Comparison of ENCODE assay signal across 1 cellular context in the genomic region with DNA sequence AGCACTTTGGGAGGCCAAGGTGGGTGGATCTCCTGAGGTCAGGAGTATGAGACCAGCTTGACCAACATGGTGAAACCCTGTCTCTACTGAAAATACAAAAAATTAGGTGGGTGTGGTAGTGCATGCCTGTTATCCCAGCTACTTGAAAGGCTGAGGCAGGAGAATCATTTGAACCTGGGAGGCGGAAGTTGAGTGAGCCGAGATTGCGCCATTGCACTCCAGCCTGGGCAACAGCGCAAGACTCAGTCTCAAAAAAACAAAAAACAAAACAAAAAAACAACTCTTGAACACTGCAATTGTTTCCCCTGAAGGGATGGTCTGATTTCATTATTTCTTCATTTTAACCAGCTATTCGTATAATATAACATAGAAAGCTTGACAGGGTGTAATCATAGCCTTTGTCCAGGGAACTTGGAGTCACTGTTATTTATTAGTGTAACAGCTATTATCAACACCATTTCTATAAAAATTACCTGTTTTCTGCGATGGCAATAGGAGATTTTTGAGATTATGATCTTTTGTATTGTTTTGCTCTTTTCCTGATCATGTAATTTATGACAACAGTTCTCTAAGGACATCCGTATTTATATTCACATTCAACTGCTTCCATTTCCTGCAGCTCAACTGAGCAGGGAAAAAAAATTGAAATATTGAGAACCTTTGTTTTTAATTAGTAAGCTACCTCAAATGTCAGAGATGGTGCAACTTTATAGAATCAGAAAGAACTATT.
A peak's percentile ranks its signal among the peaks of the same experiment; 100 is the strongest.
TF ChIP-seq lines count a peak whose summit lies in the region.

No MANE protein-coding gene starts in this region.

TF ChIP-seq in endothelial cell of umbilical vein, 7 proteins besides CTCF, POLR2A, EP300 and RAD21:
- TF ChIP-seq POLR2AphosphoS5 (IDR thresholded peaks at IDR 0.05; ENCODE audit: insufficient read depth, low read depth, low read length) (no peak), MYC (IDR thresholded peaks at IDR 0.05; ENCODE audit: low read depth, low read length) (no peak), EZH2 (IDR thresholded peaks at IDR 0.05; ENCODE audit: borderline replicate concordance, low read depth, low read length, severe bottlenecking) (no peak), FOS (IDR thresholded peaks at IDR 0.05; ENCODE audit: borderline replicate concordance, insufficient read depth, low read length) (no peak), GATA2 (IDR thresholded peaks at IDR 0.05; ENCODE audit: insufficient read depth, insufficient read length, low read depth, low read length) (peak; percentile 23), JUN (IDR thresholded peaks at IDR 0.05; ENCODE audit: borderline replicate concordance, insufficient read depth, insufficient read length, low read depth) (no peak)
- TF ChIP-seq, protein P1, sequence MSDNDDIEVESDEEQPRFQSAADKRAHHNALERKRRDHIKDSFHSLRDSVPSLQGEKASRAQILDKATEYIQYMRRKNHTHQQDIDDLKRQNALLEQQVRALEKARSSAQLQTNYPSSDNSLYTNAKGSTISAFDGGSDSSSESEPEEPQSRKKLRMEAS (IDR thresholded peaks at IDR 0.05; ENCODE audit: insufficient read depth, insufficient read length) = no peak
